ENCODE assay signal across 18 cellular contexts in genomic region chr18:55918449-55918848, GRCh38.
"Had no signal": no experiment of that assay in that cellular context is flagged by ENCODE, and none has a peak within 500 bp of the region (broad histone marks: within the 10 kb centered on the region; RNA-seq: fewer than 3 reads in every experiment).

No MANE protein-coding gene starts in this region.

- H3K27me3 Mint-ChIP-seq: activated B cell treated with CpG ODN at 0.5 μM for 24 hours; activated CD4-positive, alpha-beta T cell treated with anti-CD3 and anti-CD28 coated beads, Interleukin-2, amount 10 ng/mL, durations not matched to agents 24 days and 14 days; activated naive CD8-positive, alpha-beta T cell treated with anti-CD3 and anti-CD28 coated beads, Interleukin-2, amount 50 U/mL, for 24 hours; central memory CD8-positive, alpha-beta T cell; effector memory CD8-positive, alpha-beta T cell; T-helper 17 cell had no signal

- H3K27ac ChIP-seq: body of pancreas, thyroid gland, vagina had no signal

- H3K4me1 ChIP-seq: body of pancreas, thyroid gland, vagina had no signal

- H3K27me3 ChIP-seq: body of pancreas, thyroid gland, vagina had no signal

- H3K4me3 Mint-ChIP-seq: activated B cell treated with CpG ODN at 0.5 μM for 24 hours; activated CD4-positive, alpha-beta T cell treated with anti-CD3 and anti-CD28 coated beads, Interleukin-2, amount 10 ng/mL, durations not matched to agents 24 days and 14 days; activated naive CD8-positive, alpha-beta T cell treated with anti-CD3 and anti-CD28 coated beads, Interleukin-2, amount 50 U/mL, for 24 hours; central memory CD8-positive, alpha-beta T cell; effector memory CD8-positive, alpha-beta T cell; neural crest cell; T-helper 17 cell had no signal

- H3K36me3 ChIP-seq: thyroid gland, vagina had no signal

- H3K9me3 ChIP-seq: body of pancreas, thyroid gland, vagina had no signal

- ATAC-seq: activated naive CD8-positive, alpha-beta T cell treated with anti-CD3 and anti-CD28 coated beads, Interleukin-2, amount 50 U/mL, for 24 hours; body of pancreas; effector memory CD8-positive, alpha-beta T cell; T-helper 17 cell had no signal

- H3K27ac Mint-ChIP-seq: activated B cell treated with CpG ODN at 0.5 μM for 24 hours; activated CD4-positive, alpha-beta T cell treated with anti-CD3 and anti-CD28 coated beads, Interleukin-2, amount 10 ng/mL, durations not matched to agents 24 days and 14 days; activated naive CD8-positive, alpha-beta T cell treated with anti-CD3 and anti-CD28 coated beads, Interleukin-2, amount 50 U/mL, for 24 hours; effector memory CD8-positive, alpha-beta T cell; T-helper 17 cell had no signal

- DNase-seq: activated B cell treated with CpG ODN at 0.5 μM for 24 hours; activated CD4-positive, alpha-beta T cell treated with anti-CD3 and anti-CD28 coated beads, Interleukin-2, amount 10 ng/mL, durations not matched to agents 24 days and 14 days; activated CD8-positive, alpha-beta memory T cell treated with anti-CD3 and anti-CD28 coated beads for 24 hours; activated naive CD4-positive, alpha-beta T cell treated with Interleukin-2 at 50 U/mL for 16 hours; activated naive CD8-positive, alpha-beta T cell treated with anti-CD3 and anti-CD28 coated beads, Interleukin-2, amount 50 U/mL, for 24 hours; body of pancreas; effector memory CD8-positive, alpha-beta T cell; foreskin melanocyte; head of caudate nucleus; kidney; mesendoderm; retina; small intestine; T-helper 17 cell; thyroid gland had no signal

- H3K4me1 Mint-ChIP-seq: activated B cell treated with CpG ODN at 0.5 μM for 24 hours; activated CD4-positive, alpha-beta T cell treated with anti-CD3 and anti-CD28 coated beads, Interleukin-2, amount 10 ng/mL, durations not matched to agents 24 days and 14 days; activated naive CD8-positive, alpha-beta T cell treated with anti-CD3 and anti-CD28 coated beads, Interleukin-2, amount 50 U/mL, for 24 hours; central memory CD8-positive, alpha-beta T cell; neural crest cell; T-helper 17 cell had no signal

- H3K9me3 Mint-ChIP-seq: activated CD4-positive, alpha-beta T cell treated with anti-CD3 and anti-CD28 coated beads, Interleukin-2, amount 10 ng/mL, durations not matched to agents 24 days and 14 days had no signal

- H3K4me3 ChIP-seq: body of pancreas, thyroid gland, vagina had no signal
